Comparison of ENCODE assay signal across 25 cellular contexts in genomic region chr17:20111538-20111937, GRCh38.
"Had no signal": no experiment of that assay in that cellular context is flagged by ENCODE, and none has a peak within 500 bp of the region (broad histone marks: within the 10 kb centered on the region; RNA-seq: fewer than 3 reads in every experiment).

No MANE protein-coding gene starts in this region.

- H3K27ac ChIP-seq: colonic mucosa, coronary artery, dorsolateral prefrontal cortex, epithelial cell of prostate, esophagus muscularis mucosa, esophagus squamous epithelium, foreskin keratinocyte, gastrocnemius medialis, gastroesophageal sphincter, heart left ventricle, heart right ventricle had no signal

- H3K9me3 Mint-ChIP-seq: dendritic cell treated with granulocyte-macrophage colony-stimulating factor and Interleukin-4, amounts not matched to agents 40 ng/mL and 50 ng/mL, for 4 days; effector memory CD8-positive, alpha-beta T cell had no signal

- H3K27me3 Mint-ChIP-seq: dendritic cell treated with granulocyte-macrophage colony-stimulating factor and Interleukin-4, amounts not matched to agents 40 ng/mL and 50 ng/mL, for 4 days; effector memory CD8-positive, alpha-beta T cell had no signal

- H3K4me1 Mint-ChIP-seq: endodermal cell had no signal

- H3K27ac Mint-ChIP-seq: dendritic cell treated with granulocyte-macrophage colony-stimulating factor and Interleukin-4, amounts not matched to agents 40 ng/mL and 50 ng/mL, for 4 days; endodermal cell had no signal

- DNase-seq: colonic mucosa; cortex of kidney; dermis blood vessel endothelial cell; dorsolateral prefrontal cortex; effector CD4-positive, alpha-beta T cell; effector CD8-positive, alpha-beta T cell; effector memory CD4-positive, alpha-beta T cell; effector memory CD8-positive, alpha-beta T cell; endodermal cell; erythroblast; esophagus squamous epithelium; foreskin fibroblast; foreskin keratinocyte; foreskin melanocyte; gastrocnemius medialis; glutamatergic neuron; head of caudate nucleus; heart left ventricle; heart right ventricle had no signal

- H3K4me3 ChIP-seq: colonic mucosa, coronary artery, dorsolateral prefrontal cortex, esophagus muscularis mucosa, esophagus squamous epithelium, gastrocnemius medialis, gastroesophageal sphincter, heart left ventricle, heart right ventricle had no signal

- H3K9me3 ChIP-seq: colonic mucosa, esophagus muscularis mucosa, esophagus squamous epithelium, gastrocnemius medialis, gastroesophageal sphincter, heart left ventricle, heart right ventricle had no signal

- H3K4me1 ChIP-seq: colonic mucosa, esophagus muscularis mucosa, esophagus squamous epithelium, foreskin keratinocyte had no signal

- H3K4me3 Mint-ChIP-seq: dendritic cell treated with granulocyte-macrophage colony-stimulating factor and Interleukin-4, amounts not matched to agents 40 ng/mL and 50 ng/mL, for 4 days; effector memory CD8-positive, alpha-beta T cell; endodermal cell had no signal

- H3K27me3 ChIP-seq: colonic mucosa, dorsolateral prefrontal cortex, esophagus muscularis mucosa, esophagus squamous epithelium, gastroesophageal sphincter, heart left ventricle, heart right ventricle had no signal

- H3K36me3 ChIP-seq: colonic mucosa, gastrocnemius medialis had no signal

- ATAC-seq: effector memory CD8-positive, alpha-beta T cell; esophagus mucosa; foreskin keratinocyte; gastrocnemius medialis; gastroesophageal sphincter; heart left ventricle; heart right ventricle had no signal
